23 cellular contexts compared by ENCODE assay signal in genomic region chr13:31881495-31881882, GRCh38.
DNase-seq lines count a peak whose midpoint lies in the region; ATAC-seq, FAIRE-seq and TF ChIP-seq lines count a peak whose summit lies in the region.
"Had no signal": no experiment of that assay in that cellular context is flagged by ENCODE, and none has a peak within 500 bp of the region (broad histone marks: within the 10 kb centered on the region; RNA-seq: fewer than 3 reads in every experiment).

No MANE protein-coding gene starts in this region.

- intact Hi-C loops in heart right ventricle (cut with DNase I) (loop anchor here in 3 of 10 donors (5.0 kb wide), 1 partner anchor 34 kb away; no protein-coding TSS in a partner anchor), right cardiac atrium (cut with DNase I) (no loop called here), K562 (cut with micrococcal nuclease) (no loop called here), natural killer cell (cut with micrococcal nuclease) (no loop called here)

- peak overlapping the region; percentile 78 for H3K27ac Mint-ChIP-seq in T-helper 17 cell
- H3K27ac Mint-ChIP-seq in natural killer cell = no peak overlapping the region
- H3K27ac Mint-ChIP-seq: CD4-positive, alpha-beta T cell; GM23338; H9; IgD-negative memory B cell had no signal

- H3K9me3 ChIP-seq in heart right ventricle (no peaks in the 10 kb centered on the region), right cardiac atrium (ENCODE audit: control insufficient read depth, low read length) (no peaks in the 10 kb centered on the region), T-helper 17 cell (ENCODE audit: control insufficient read depth, low read length, poor library complexity, severe bottlenecking) (no peaks in the 10 kb centered on the region), K562 (replicated peaks; ENCODE audit: control insufficient read depth, insufficient read depth, low read depth, low read length) (no peaks in the 10 kb centered on the region)
- H3K9me3 ChIP-seq: SK-N-SH had no signal

- H2AFZ ChIP-seq in K562 (ENCODE audit: low read depth, low read length) = no peak overlapping the region
- H2AFZ ChIP-seq: GM23338 had no signal

- DNase-seq in heart right ventricle = no peak
- DNase-seq in right cardiac atrium = no peak
- no peak for DNase-seq in T-helper 17 cell
- DNase-seq in K562 (ENCODE audit: extremely low read depth in 1 of 4, low spot score in 3 of 4) = no peak
- no peak for DNase-seq in natural killer cell
- no peak for DNase-seq in DMS79 (lab: John Stamatoyannopoulos, UW)
- DNase-seq: 8988T; CD4-positive, alpha-beta T cell; H9; Karpas-422; NCI-H1105; NCI-H1436 treated with DMSO at 0.1 percent for 48 hours; NCI-H187 treated with DMSO at 0.1 percent for 48 hours; NCI-H2171 treated with DMSO at 0.1 percent for 48 hours; NCI-H345; NCI-H510A treated with DMSO at 0.1 percent for 48 hours; NCI-H748 treated with DMSO at 0.1 percent for 48 hours; PC-3; SK-N-SH had no signal

- POLR2A ChIA-PET in K562 (lab: Yijun Ruan, JAX) = no interaction called here

- no peak for TF ChIP-seq POLR2A in K562 (conservative IDR thresholded peaks at IDR 0.05)

- FAIRE-seq in K562 (lab: Jason Lieb, UNC) = no peak
- FAIRE-seq: D721Med had no signal

- H3K4me1 Mint-ChIP-seq in T-helper 17 cell = peaks cover 35% of the 10 kb centered on the region
- H3K4me1 Mint-ChIP-seq in natural killer cell = peaks cover 8 to 15% of the 10 kb centered on the region in 2 donors

- H4K20me1 ChIP-seq in K562 (replicated peaks; ENCODE audit: control insufficient read depth, insufficient read depth, low read length) = no peaks in the 10 kb centered on the region

- TF ChIP-seq RAD21 in K562 (CRISPR knock-in tag; conservative IDR thresholded peaks at IDR 0.05 in 1 of 2, IDR thresholded peaks at IDR 0.05 in 1 of 2) = no peak

- TF ChIP-seq EP300 in K562 (IDR thresholded peaks at IDR 0.05; ENCODE audit: low read length) = no peak

- in situ Hi-C loops in K562 (cut with MboI) = no loop called here

- H3K9me1 ChIP-seq in K562 (ENCODE audit: control insufficient read depth, insufficient read depth, low read length) = no peaks in the 10 kb centered on the region

- peaks cover 18 to 82% (median 60%) of the 10 kb centered on the region in 9 donors for H3K4me1 ChIP-seq in heart right ventricle
- peaks cover 4% of the 10 kb centered on the region for H3K4me1 ChIP-seq in right cardiac atrium (ENCODE audit: control insufficient read depth, insufficient read depth, low read length)
- H3K4me1 ChIP-seq in K562 (replicated peaks in 1 of 2; ENCODE audit: control insufficient read depth in 2 of 2, insufficient read depth in 2 of 2, low read length in 2 of 2) = no peaks in the 10 kb centered on the region

- CTCF ChIA-PET in K562 (lab: Yijun Ruan, JAX; ENCODE audit: low intra/inter-chr PET ratio) = no interaction called here

- H3K4me3 Mint-ChIP-seq in T-helper 17 cell (no peak overlapping the region), natural killer cell (no peak overlapping the region)
- H3K4me3 Mint-ChIP-seq: CD4-positive, alpha-beta T cell; GM23338; H9; IgD-negative memory B cell had no signal

- no peaks in the 10 kb centered on the region for H3K9me3 Mint-ChIP-seq in natural killer cell
- H3K9me3 Mint-ChIP-seq: CD4-positive, alpha-beta T cell; GM23338; H9; IgD-negative memory B cell had no signal

- no peaks in the 10 kb centered on the region for H3K36me3 ChIP-seq in heart right ventricle
- H3K36me3 ChIP-seq in K562 (ENCODE audit: control insufficient read depth, insufficient read depth, low read length) = no peaks in the 10 kb centered on the region

- ATAC-seq in heart right ventricle (no peak), right cardiac atrium (no peak), T-helper 17 cell (no peak), K562 (no peak), HG02938 (IDR thresholded peaks at IDR 0.05; ENCODE audit: unreplicated experiment) (no peak), natural killer cell (no peak)
- ATAC-seq: GM23338, PC-3 had no signal

- H3K4me2 ChIP-seq in K562 (ENCODE audit: insufficient read depth, low read length) = no peak overlapping the region
- H3K4me2 ChIP-seq: GM23338, SK-N-SH had no signal

- no peaks in the 10 kb centered on the region for H3K79me2 ChIP-seq in K562 (ENCODE audit: control insufficient read depth, insufficient read depth, low read length)

- no TSS peak for BruUV-seq in K562 (replicated peaks; lab: Mats Ljungman, UMichigan)

- peak overlapping the region in 8 of 10 donors; percentile 35 to 73 (median 56) for H3K27ac ChIP-seq in heart right ventricle
- no peak overlapping the region for H3K27ac ChIP-seq in right cardiac atrium (ENCODE audit: low read length)
- no peak overlapping the region for H3K27ac ChIP-seq in K562 (ENCODE audit: extremely low read depth, low read depth, low read length)

- H3K4me3 ChIP-seq in heart right ventricle (no peak overlapping the region), right cardiac atrium (ENCODE audit: low read length) (no peak overlapping the region), K562 (no peak overlapping the region)
- H3K4me3 ChIP-seq: GM23338 had no signal

- H3K36me3 Mint-ChIP-seq in T-helper 17 cell (ENCODE audit: low read depth) = no peaks in the 10 kb centered on the region
- H3K36me3 Mint-ChIP-seq in natural killer cell = no peaks in the 10 kb centered on the region
- H3K36me3 Mint-ChIP-seq: IgD-negative memory B cell had no signal

- H3K27me3 Mint-ChIP-seq in T-helper 17 cell (no peaks in the 10 kb centered on the region), natural killer cell (ENCODE audit: low read depth in 2 of 2) (no peaks in the 10 kb centered on the region)
- H3K27me3 Mint-ChIP-seq: CD4-positive, alpha-beta T cell had no signal

- H3K27me3 ChIP-seq in heart right ventricle (no peaks in the 10 kb centered on the region), right cardiac atrium (ENCODE audit: control insufficient read depth, insufficient read depth) (no peaks in the 10 kb centered on the region), K562 (ENCODE audit: control insufficient read depth in 2 of 2, insufficient read depth in 2 of 2, low read length in 2 of 2) (no peaks in the 10 kb centered on the region)

- TF ChIP-seq CTCF in heart right ventricle (IDR thresholded peaks at IDR 0.05) (no peak), K562 (IDR thresholded peaks at IDR 0.05 in 2 of 3, conservative IDR thresholded peaks at IDR 0.05 in 1 of 3; ENCODE audit: insufficient read depth in 2 of 3, low read depth in 1 of 3, low read length in 3 of 3) (no peak), natural killer cell (IDR thresholded peaks at IDR 0.05) (no peak)

- no peak overlapping the region for H3K9ac ChIP-seq in K562 (ENCODE audit: insufficient read depth in 1 of 2, low read depth in 2 of 2, low read length in 2 of 2)
- H3K9ac ChIP-seq: SK-N-SH had no signal

- WGBS in heart right ventricle, 2 donors = 49 to 63% methylated on average over 3 of the region's 3 CpGs
- 58% methylated on average over 3 of the region's 3 CpGs for WGBS in right cardiac atrium
- 21% methylated on average over 3 of the region's 3 CpGs for WGBS in K562 (ENCODE audit: insufficient coverage, low coverage, missing lambda C conversion rate)

TF ChIP-seq in K562, 482 proteins besides CTCF, POLR2A, EP300 and RAD21:
- TF ChIP-seq ZNF696 (CRISPR knock-in tag; conservative IDR thresholded peaks at IDR 0.05) (no peak), MAZ (CRISPR knock-in tag; conservative IDR thresholded peaks at IDR 0.05 in 1 of 2, IDR thresholded peaks at IDR 0.05 in 1 of 2) (no peak), HLTF (IDR thresholded peaks at IDR 0.05) (no peak), KAT2B (IDR thresholded peaks at IDR 0.05; ENCODE audit: low read depth, low read length) (no peak), ZNF175 (CRISPR knock-in tag; IDR thresholded peaks at IDR 0.05; ENCODE audit: low read depth) (no peak), CREB3L1 (IDR thresholded peaks at IDR 0.05; ENCODE audit: borderline replicate concordance, low read depth) (no peak)
- TF ChIP-seq, protein P1, sequence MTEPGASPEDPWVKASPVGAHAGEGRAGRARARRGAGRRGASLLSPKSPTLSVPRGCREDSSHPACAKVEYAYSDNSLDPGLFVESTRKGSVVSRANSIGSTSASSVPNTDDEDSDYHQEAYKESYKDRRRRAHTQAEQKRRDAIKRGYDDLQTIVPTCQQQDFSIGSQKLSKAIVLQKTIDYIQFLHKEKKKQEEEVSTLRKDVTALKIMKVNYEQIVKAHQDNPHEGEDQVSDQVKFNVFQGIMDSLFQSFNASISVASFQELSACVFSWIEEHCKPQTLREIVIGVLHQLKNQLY (CRISPR knock-in tag; conservative IDR thresholded peaks at IDR 0.05) = no peak
- TF ChIP-seq, protein P2, sequence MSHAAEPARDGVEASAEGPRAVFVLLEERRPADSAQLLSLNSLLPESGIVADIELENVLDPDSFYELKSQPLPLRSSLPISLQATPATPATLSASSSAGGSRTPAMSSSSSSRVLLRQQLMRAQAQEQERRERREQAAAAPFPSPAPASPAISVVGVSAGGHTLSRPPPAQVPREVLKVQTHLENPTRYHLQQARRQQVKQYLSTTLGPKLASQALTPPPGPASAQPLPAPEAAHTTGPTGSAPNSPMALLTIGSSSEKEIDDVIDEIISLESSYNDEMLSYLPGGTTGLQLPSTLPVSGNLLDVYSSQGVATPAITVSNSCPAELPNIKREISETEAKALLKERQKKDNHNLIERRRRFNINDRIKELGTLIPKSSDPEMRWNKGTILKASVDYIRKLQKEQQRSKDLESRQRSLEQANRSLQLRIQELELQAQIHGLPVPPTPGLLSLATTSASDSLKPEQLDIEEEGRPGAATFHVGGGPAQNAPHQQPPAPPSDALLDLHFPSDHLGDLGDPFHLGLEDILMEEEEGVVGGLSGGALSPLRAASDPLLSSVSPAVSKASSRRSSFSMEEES (CRISPR knock-in tag; IDR thresholded peaks at IDR 0.05) = peak; percentile 78

Comparison
In these comparisons a context has a peak if more than half of its experiments do, and no peak if none do; other contexts are left out.
1. H3K27ac ChIP-seq: peak in heart right ventricle (8 of 10); none in right cardiac atrium (single experiment) and K562 (single experiment).